In the genomic region with DNA sequence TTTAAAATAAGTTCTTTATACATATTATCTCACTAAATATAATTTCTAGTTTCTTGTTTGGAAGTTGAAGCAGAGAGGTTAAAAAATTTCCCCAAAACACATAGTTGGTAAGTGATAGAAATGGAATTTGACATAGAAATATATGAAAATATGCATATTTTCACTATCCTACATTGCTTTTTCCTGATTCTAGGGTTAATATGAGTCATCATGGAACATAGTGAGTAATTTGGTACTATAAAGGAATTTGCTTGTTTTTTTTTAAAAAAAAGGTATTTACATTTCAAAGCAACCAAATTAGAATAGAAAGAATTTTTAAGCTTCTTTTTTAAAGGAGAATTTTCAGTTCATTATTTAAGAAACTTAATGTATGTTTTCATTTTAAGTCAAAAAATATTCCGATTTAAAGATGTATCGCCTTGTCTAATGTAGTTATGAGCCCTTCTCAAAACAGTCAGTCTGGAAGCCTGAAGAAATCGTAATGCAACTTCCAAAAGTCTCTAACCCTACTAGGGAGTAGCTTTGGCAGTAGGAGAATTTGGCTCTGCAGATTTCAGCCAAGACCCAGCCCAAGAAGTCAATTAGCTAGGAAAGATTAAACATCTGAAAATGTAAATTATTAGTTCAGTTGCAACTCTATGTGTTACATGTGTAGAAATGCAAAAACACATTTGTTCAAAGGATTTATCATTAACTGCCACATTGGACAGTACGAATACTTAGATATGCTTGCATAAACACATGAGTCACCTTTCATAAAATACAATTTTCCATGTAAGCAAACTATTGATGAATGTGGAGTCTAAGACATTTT, we compare ENCODE assay signal across 15 cellular contexts.
A peak's percentile ranks its signal among the peaks of the same experiment; 100 is the strongest.
DNase-seq lines count a peak whose midpoint lies in the region; ATAC-seq lines count a peak whose summit lies in the region.
"Had no signal": no experiment of that assay in that cellular context is flagged by ENCODE, and none has a peak within 500 bp of the region (broad histone marks: within the 10 kb centered on the region; RNA-seq: fewer than 3 reads in every experiment).

No MANE protein-coding gene starts in this region.

- no peak for ATAC-seq in HG03039 (IDR thresholded peaks at IDR 0.05; ENCODE audit: unreplicated experiment)
- ATAC-seq: GM12878 had no signal

- DNase-seq in COLO829 (ENCODE audit: low spot score) (peak; percentile 31), RPMI7951 (ENCODE audit: low read depth) (peak; percentile 12), epithelial cell of prostate (ENCODE audit: low read depth, low spot score) (no peak), GM19240 (ENCODE audit: insufficient read length, low spot score) (no peak), NOMO-1 treated with DMSO at 0.1 percent for 48 hours (lab: John Stamatoyannopoulos, UW; ENCODE audit: unreplicated experiment) (no peak), NCI-H226 (no peak)
- DNase-seq: activated CD4-positive, alpha-beta T cell treated with anti-CD3 and anti-CD28 coated beads, Interleukin-2, amount 50 U/mL, for 48 hours; DMS153; Karpas-422; occipital lobe; stimulated activated CD4-positive, alpha-beta T cell treated with anti-CD3 and anti-CD28 coated beads, Interleukin-2, amount 100 ng/mL, for 24 hours had no signal

- H3K9me3 ChIP-seq in mesodermal cell (ENCODE audit: control insufficient read depth, low read length): no peaks in the 10 kb centered on the region
- H3K9me3 ChIP-seq: vagina had no signal

- no peaks in the 10 kb centered on the region for H3K36me3 ChIP-seq in mesodermal cell (ENCODE audit: control insufficient read depth, insufficient read depth, low read length)
- H3K36me3 ChIP-seq: vagina had no signal

- WGBS in mesodermal cell (ENCODE audit: insufficient coverage in 2 of 2), 2 experiments: no CpG with 5 or more reads among the region's 4 CpGs

- H3K27ac ChIP-seq in epithelial cell of prostate (peak overlapping the region; percentile 16), mesodermal cell (ENCODE audit: low read depth, low read length, severe bottlenecking) (peak overlapping the region; percentile 52)

- H3K4me1 ChIP-seq in mesodermal cell (ENCODE audit: control insufficient read depth, insufficient read depth, low read length, poor library complexity, severe bottlenecking): peaks cover 6% of the 10 kb centered on the region
- H3K4me1 ChIP-seq: vagina had no signal

- H3K4me3 ChIP-seq in mesodermal cell (ENCODE audit: extremely low read depth, insufficient read depth, low read length, poor library complexity, severe bottlenecking): no peak overlapping the region
- H3K4me3 ChIP-seq: GM12878, vagina had no signal

Comparison
In these comparisons a context has a peak if more than half of its experiments do, and no peak if none do; other contexts are left out.
1. DNase-seq: peak in COLO829 (single experiment) and RPMI7951 (single experiment); none in epithelial cell of prostate (single experiment), GM19240 (single experiment), NOMO-1 treated with DMSO at 0.1 percent for 48 hours (single experiment) and NCI-H226 (single experiment).